ENCODE assay signal across 8 cellular contexts in the genomic region with DNA sequence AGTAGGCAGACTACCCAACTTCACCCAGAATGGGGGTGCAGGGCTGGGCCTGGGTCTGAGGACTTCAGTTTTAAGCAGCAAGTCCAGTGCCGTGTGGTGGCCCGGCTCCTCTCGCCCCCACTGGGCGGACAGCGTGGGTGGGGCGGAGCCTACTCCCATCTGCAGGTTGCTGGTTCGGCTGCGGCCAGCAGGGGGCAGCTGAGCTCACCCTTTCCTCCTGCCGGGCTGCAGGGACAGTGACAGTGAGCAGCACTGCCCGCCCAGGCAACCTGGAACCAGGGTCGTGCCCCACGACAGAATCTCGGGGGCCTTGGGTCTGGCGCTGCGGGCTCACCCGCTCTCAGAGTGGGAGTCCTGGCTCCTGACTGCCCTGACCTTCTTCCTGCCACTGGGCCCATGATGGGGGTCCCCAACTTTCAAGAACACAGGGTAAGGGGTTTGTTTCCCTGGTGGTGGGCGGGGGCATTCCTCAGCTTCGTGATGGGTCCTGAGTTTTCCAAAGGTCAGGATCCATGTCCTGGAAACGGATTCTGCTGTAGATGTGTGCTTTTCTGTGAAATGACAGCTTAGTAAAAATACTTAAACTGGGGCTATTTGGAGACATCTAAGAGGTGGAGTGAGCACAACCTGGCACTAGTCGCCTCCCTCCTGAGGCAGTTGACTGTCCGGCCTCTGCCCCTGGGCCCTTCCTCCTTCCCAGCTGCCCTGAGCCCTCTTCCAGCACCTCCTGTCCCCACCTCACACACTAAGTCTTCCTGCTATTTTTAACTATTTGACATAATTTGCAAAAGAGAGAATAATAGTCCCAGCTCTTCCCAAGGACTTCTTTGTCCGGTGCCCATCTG. TPM values are rescaled to one million over a fixed set of nuclear protein-coding genes. Genes with fewer than 3 reads are reported as not detected.
DNase-seq lines count a peak whose midpoint lies in the region; ATAC-seq and TF ChIP-seq lines count a peak whose summit lies in the region.

No MANE protein-coding gene starts in this region.

- no peaks in the 10 kb centered on the region for H3K27me3 Mint-ChIP-seq in dendritic cell treated with granulocyte-macrophage colony-stimulating factor and Interleukin-4, amounts not matched to agents 40 ng/mL and 50 ng/mL, for 4 days

- H3K36me3 Mint-ChIP-seq in dendritic cell treated with granulocyte-macrophage colony-stimulating factor and Interleukin-4, amounts not matched to agents 40 ng/mL and 50 ng/mL, for 4 days (ENCODE audit: low read depth), result peaks cover 41% of the 10 kb centered on the region

- H3K27ac Mint-ChIP-seq in dendritic cell treated with granulocyte-macrophage colony-stimulating factor and Interleukin-4, amounts not matched to agents 40 ng/mL and 50 ng/mL, for 4 days, result peak overlapping the region; percentile 100

- intact Hi-C loops in dendritic cell treated with granulocyte-macrophage colony-stimulating factor and Interleukin-4, amounts not matched to agents 40 ng/mL and 50 ng/mL, for 4 days (cut with micrococcal nuclease), result loop anchor here (1.0 to 10.0 kb wide), 4 partner anchors 9 to 52 kb away; partner anchors contain the start of gene SLC25A45
- intact Hi-C loops in lower lobe of right lung (cut with DNase I), result no loop called here

- peak; percentile 96 for TF ChIP-seq CTCF in GM10248 (IDR thresholded peaks at IDR 0.05; ENCODE audit: control extremely low read depth, extremely low read depth, low read depth, missing control alignments)
- TF ChIP-seq CTCF in lower lobe of right lung (IDR thresholded peaks at IDR 0.05), result peak; percentile 99

- POLR2A ChIA-PET in GM10248 (lab: Yijun Ruan, JAX), result interaction anchor here (0.9 to 14.7 kb wide), 7 partner anchors 9 to 82 kb away, joined by 3 to 620 read pairs (median 4); partner anchors contain the start of genes MALAT1 and SLC25A45

- H3K4me1 Mint-ChIP-seq in dendritic cell treated with granulocyte-macrophage colony-stimulating factor and Interleukin-4, amounts not matched to agents 40 ng/mL and 50 ng/mL, for 4 days (ENCODE audit: low read depth), result peaks cover 53% of the 10 kb centered on the region

- H3K9me3 ChIP-seq in lower lobe of right lung, result no peaks in the 10 kb centered on the region

- DNase-seq in GM10248 (ENCODE audit: extremely low spot score), result peak; percentile 91
- peak; percentile 77 for DNase-seq in NCI-H460 (ENCODE audit: extremely low read depth, low read depth)
- peak; percentile 89 to 90 for DNase-seq in activated CD4-positive, alpha-beta T cell treated with anti-CD3 and anti-CD28 coated beads, Interleukin-2, amount 50 U/mL, for 24 hours (ENCODE audit: low read depth in 1 of 2, low spot score in 1 of 2)
- peak; percentile 94 for DNase-seq in lower lobe of right lung
- peak; percentile 78 to 91 (median 86) for DNase-seq in stimulated activated CD4-positive, alpha-beta T cell treated with anti-CD3 and anti-CD28 coated beads, TNF-alpha, amount 100 ng/mL, for 1 hour (ENCODE audit: low read depth in 3 of 3, low spot score in 1 of 3)

- H3K4me3 ChIP-seq in lower lobe of right lung, result peak overlapping the region; percentile 91

- H3K27ac ChIP-seq in lower lobe of right lung, result peak overlapping the region; percentile 100

- H3K9me3 Mint-ChIP-seq in dendritic cell treated with granulocyte-macrophage colony-stimulating factor and Interleukin-4, amounts not matched to agents 40 ng/mL and 50 ng/mL, for 4 days, result no peaks in the 10 kb centered on the region

- CTCF ChIA-PET in GM10248 (lab: Yijun Ruan, JAX), result interaction anchor here (0.8 to 7.4 kb wide), 44 partner anchors 8 to 221 kb away, joined by 3 to 85 read pairs (median 6); partner anchors contain the start of genes EHBP1L1, FRMD8, MALAT1 and SIPA1

- H3K36me3 ChIP-seq in lower lobe of right lung, result peaks cover 20% of the 10 kb centered on the region

- ATAC-seq in HG02852 (IDR thresholded peaks at IDR 0.05; ENCODE audit: unreplicated experiment), result peak; percentile 41
- ATAC-seq in lower lobe of right lung, result peak; percentile 50 to 55
- no peak for ATAC-seq in GM21390 (IDR thresholded peaks at IDR 0.05; ENCODE audit: unreplicated experiment)

- H3K4me1 ChIP-seq in lower lobe of right lung, result peaks cover 58% of the 10 kb centered on the region

- no peaks in the 10 kb centered on the region for H3K27me3 ChIP-seq in lower lobe of right lung (ENCODE audit: low read depth)

- H3K4me3 Mint-ChIP-seq in dendritic cell treated with granulocyte-macrophage colony-stimulating factor and Interleukin-4, amounts not matched to agents 40 ng/mL and 50 ng/mL, for 4 days, result peak overlapping the region; percentile 78

RNA-seq across cellular contexts. Expression of gene NEAT1, which starts 6.0 kb away (rescaled TPM):
- total RNA-seq in NCI-H460 (2014; rRNA removed; shearing (Covaris generic)), result 50.1 and 58.2 TPM in 2 replicates
- 197 and 205 TPM in 2 replicates for polyA plus RNA-seq in NCI-H460 (2014; cell fraction: nucleus; rRNA removed)
- total RNA-seq in lower lobe of right lung, result 980 TPM

RNA-seq across cellular contexts. Expression of gene FRMD8, which starts 30.1 kb away (rescaled TPM):
- 14.4 and 15.1 TPM in 2 replicates for total RNA-seq in NCI-H460 (2014; rRNA removed; shearing (Covaris generic))
- polyA plus RNA-seq in NCI-H460 (2014; cell fraction: nucleus; rRNA removed), result 54.3 and 65.4 TPM in 2 replicates
- 22.6 TPM for total RNA-seq in lower lobe of right lung

RNA-seq across cellular contexts. Expression of gene SLC25A45, which starts 34.1 kb away (rescaled TPM):
- total RNA-seq in NCI-H460 (2014; rRNA removed; shearing (Covaris generic)), result 2.0 and 4.0 TPM in 2 replicates
- 7.0 and 7.5 TPM in 2 replicates for polyA plus RNA-seq in NCI-H460 (2014; cell fraction: nucleus; rRNA removed)
- 13.0 TPM for total RNA-seq in lower lobe of right lung

Comparison
In these comparisons a context has a peak if more than half of its experiments do, and no peak if none do; other contexts are left out.
1. RNA of gene NEAT1, which starts 6.0 kb away (total RNA-seq): 980 TPM in lower lobe of right lung (single experiment); 50.1 to 58.2 TPM in NCI-H460; every median in the first group is over 10 times any median in the second.
2. Peak in every context shown above with its lines, with median percentiles within 50 percentile points of each other: DNase-seq.